In the genomic region with DNA sequence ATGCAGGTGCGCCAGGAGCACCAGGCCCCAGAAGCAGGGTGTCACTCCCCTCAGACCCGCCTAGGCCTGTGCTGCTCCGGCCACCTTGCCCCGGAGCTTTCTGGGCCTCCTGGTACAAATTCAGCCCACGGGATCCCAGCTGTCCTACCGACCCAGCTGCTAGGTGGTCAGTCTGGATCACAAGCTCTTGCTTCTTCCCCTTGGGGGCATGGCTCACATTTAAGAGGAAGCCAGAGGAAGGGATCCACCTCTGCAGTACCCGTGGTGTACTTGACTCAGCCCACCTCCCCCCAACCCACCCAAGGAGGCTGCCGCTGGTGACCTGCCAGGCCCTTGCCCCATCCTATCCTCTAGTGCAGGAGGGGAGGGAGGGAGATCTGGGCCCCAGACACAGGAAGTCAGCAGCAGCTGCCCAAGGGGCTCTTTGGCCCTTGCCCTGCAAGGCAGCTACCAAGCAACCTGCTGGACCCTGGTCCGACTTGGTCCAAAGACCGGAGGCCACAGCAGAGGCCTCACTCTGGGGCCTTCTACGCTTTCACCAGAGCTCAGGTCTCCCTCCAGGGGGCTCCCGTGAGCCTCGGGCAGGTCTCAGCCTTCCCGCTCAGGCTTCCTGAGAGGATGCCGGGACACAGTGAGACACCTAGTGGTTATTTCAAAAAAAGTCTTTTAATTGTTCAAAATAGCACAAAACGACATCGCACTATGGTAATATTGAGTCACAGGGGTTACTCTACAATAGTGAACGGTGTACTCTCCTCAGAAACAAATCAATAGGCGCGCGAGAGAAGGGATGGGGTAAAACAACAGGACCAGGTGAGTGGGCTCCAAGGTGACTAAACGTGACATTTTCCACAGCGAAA, we compare ENCODE assay signal across 8 cellular contexts. TPM values are rescaled to one million over a fixed set of nuclear protein-coding genes. Genes with fewer than 3 reads are reported as not detected.
A peak's percentile ranks its signal among the peaks of the same experiment; 100 is the strongest.
DNase-seq lines count a peak whose midpoint lies in the region; ATAC-seq and TF ChIP-seq lines count a peak whose summit lies in the region.

No MANE protein-coding gene starts in this region.

- TF ChIP-seq CTCF in AG10803 (conservative IDR thresholded peaks at IDR 0.05; ENCODE audit: low read length) (peak; percentile 81), lower lobe of right lung (IDR thresholded peaks at IDR 0.05) (peak; percentile 78)

- H3K4me3 ChIP-seq in AG10803 (ENCODE audit: low read length): no peak overlapping the region
- no peak overlapping the region for H3K4me3 ChIP-seq in lower lobe of right lung

- intact Hi-C loops in lower lobe of right lung (cut with DNase I): no loop called here

- H3K36me3 ChIP-seq in lower lobe of right lung: peaks cover 36% of the 10 kb centered on the region

- no peaks in the 10 kb centered on the region for H3K27me3 ChIP-seq in lower lobe of right lung (ENCODE audit: low read depth)

- H3K27ac ChIP-seq in lower lobe of right lung: peak overlapping the region; percentile 60

- DNase-seq in AG10803 (ENCODE audit: low read depth): peak; percentile 68
- peak; percentile 93 for DNase-seq in HPDE6-E6E7 (ENCODE audit: extremely low spot score)
- DNase-seq in NCI-H748 (lab: John Stamatoyannopoulos, UW; ENCODE audit: unreplicated experiment): peak; percentile 80
- DNase-seq in activated CD4-positive, alpha-beta T cell treated with anti-CD3 and anti-CD28 coated beads, Interleukin-2, amount 50 U/mL, for 4 hours: peak; percentile 73 to 74
- DNase-seq in dermis blood vessel endothelial cell: peak; percentile 87
- peak; percentile 83 for DNase-seq in lower lobe of right lung
- DNase-seq in stimulated activated CD8-positive, alpha-beta memory T cell treated with anti-CD3 and anti-CD28 coated beads, Interleukin-4, amount 100 ng/mL, for 48 hours: peak; percentile 82

- ATAC-seq in GM19043 (IDR thresholded peaks at IDR 0.05; ENCODE audit: low read depth, unreplicated experiment) (peak; percentile 70), lower lobe of right lung (peak; percentile 84 to 92)

- peaks cover 5% of the 10 kb centered on the region for H3K4me1 ChIP-seq in lower lobe of right lung

- H3K9me3 ChIP-seq in lower lobe of right lung: no peaks in the 10 kb centered on the region

RNA-seq across cellular contexts. Expression of gene RENBP, which starts 2.7 kb away (rescaled TPM):
- total RNA-seq in dermis blood vessel endothelial cell (12.1 and 27.4 TPM in 2 replicates), lower lobe of right lung (57.0 TPM)

RNA-seq across cellular contexts. Expression of gene NAA10, which starts 12.3 kb away (rescaled TPM):
- total RNA-seq in dermis blood vessel endothelial cell (70.6 and 88.2 TPM in 2 replicates), lower lobe of right lung (69.2 TPM)

RNA-seq across cellular contexts. Expression of gene ARHGAP4, which starts 21.1 kb away (rescaled TPM):
- total RNA-seq in dermis blood vessel endothelial cell (16.0 and 27.2 TPM in 2 replicates), lower lobe of right lung (70.7 TPM)

RNA-seq across cellular contexts. Expression of gene HCFC1, which starts 24.5 kb away (rescaled TPM):
- total RNA-seq in dermis blood vessel endothelial cell (15.3 and 48.9 TPM in 2 replicates), lower lobe of right lung (48.4 TPM)

RNA-seq across cellular contexts. Expression of gene TMEM187, which starts 25.4 kb away (rescaled TPM):
- total RNA-seq in dermis blood vessel endothelial cell (6.0 and 6.5 TPM in 2 replicates), lower lobe of right lung (7.6 TPM)
